22 cellular contexts compared by ENCODE assay signal in the genomic region with DNA sequence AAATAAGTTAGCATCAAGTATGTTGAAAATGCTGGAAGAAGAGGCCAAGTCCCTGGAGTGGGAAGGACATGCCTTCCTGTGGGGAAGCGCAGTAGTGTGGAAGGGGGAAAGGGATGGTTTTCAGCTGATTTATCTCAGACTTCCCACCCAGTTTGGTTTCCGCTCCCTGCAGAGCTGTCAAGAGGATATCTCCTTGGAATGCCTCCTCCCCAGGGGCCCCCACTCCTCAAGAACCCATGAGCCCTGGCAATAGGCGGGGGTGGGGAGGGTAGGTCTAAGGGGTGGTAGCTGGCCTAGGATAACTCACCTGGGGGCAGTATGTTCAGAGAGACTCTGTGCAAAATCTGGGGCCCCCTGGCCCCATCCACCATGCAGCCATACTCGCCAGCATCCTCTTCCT. TPM values are rescaled to one million over a fixed set of nuclear protein-coding genes. Genes with fewer than 3 reads are reported as not detected.
"Had no signal": no experiment of that assay in that cellular context is flagged by ENCODE, and none has a peak within 500 bp of the region (broad histone marks: within the 10 kb centered on the region; RNA-seq: fewer than 3 reads in every experiment).

No MANE protein-coding gene starts in this region.

- H3K27ac ChIP-seq: HL-60, KMS-11, SJSA1 had no signal

- ATAC-seq: K562 had no signal

- H3K9ac ChIP-seq: KMS-11, SK-N-SH had no signal

- H3K9me3 ChIP-seq: SJSA1, SK-N-SH had no signal

- H3K4me1 ChIP-seq: SJSA1 had no signal

- DNase-seq: MM.1S, NCI-H1092 treated with DMSO at 0.1 percent for 48 hours, NCI-H1436, NCI-H187, NCI-H2029, NCI-H2081 treated with DMSO at 0.1 percent for 48 hours, NCI-H2171, NCI-H226, NCI-H446, NCI-H510A, NCI-H524 treated with DMSO at 0.1 percent for 48 hours, NCI-H774, Right ventricle myocardium superior, RPMI8226, SIG-M5, SK-N-SH had no signal

- H3K9me2 ChIP-seq: SK-N-SH had no signal

- H3K36me3 ChIP-seq: SJSA1 had no signal

- H3K4me3 Mint-ChIP-seq: IgD-negative memory B cell had no signal

- H3K4me3 ChIP-seq: K562, SJSA1 had no signal

- H3K4me2 ChIP-seq: KMS-11, SK-N-SH had no signal

- H3K27ac Mint-ChIP-seq: IgD-negative memory B cell had no signal

RNA-seq across cellular contexts. Expression of a gene that starts 0.7 kb away (rescaled TPM):
- total RNA-seq: K562, M059J, Right ventricle myocardium superior, SJSA1 had no signal
- polyA plus RNA-seq: K562, SK-N-SH had no signal

RNA-seq across cellular contexts. Expression of a gene that starts 9.5 kb away (rescaled TPM):
- total RNA-seq: K562, M059J, SJSA1 had no signal
- polyA plus RNA-seq: IgD-negative memory B cell, K562, SK-N-SH had no signal

RNA-seq across cellular contexts. Expression of a gene that starts 47.5 kb away (rescaled TPM):
- total RNA-seq: M059J, Right ventricle myocardium superior, SJSA1 had no signal
- polyA plus RNA-seq: SK-N-SH had no signal
